Comparison of ENCODE assay signal across 29 cellular contexts in genomic region chr12:19115285-19115684, GRCh38.
"Had no signal": no experiment of that assay in that cellular context is flagged by ENCODE, and none has a peak within 500 bp of the region (broad histone marks: within the 10 kb centered on the region; RNA-seq: fewer than 3 reads in every experiment).

No MANE protein-coding gene starts in this region.

- H3K79me2 ChIP-seq: parathyroid adenoma had no signal

- H3K27ac ChIP-seq: left ventricle myocardium inferior, neutrophil, parathyroid adenoma, psoas muscle, right atrium auricular region, right lobe of liver, tibial nerve, vagina had no signal

- H3K9me3 ChIP-seq: left ventricle myocardium inferior, neutrophil, psoas muscle, right atrium auricular region, right lobe of liver, tibial nerve, vagina had no signal

- H3K4me3 Mint-ChIP-seq: immature natural killer cell; mesothelial cell of epicardium; naive B cell; natural killer cell; nephron progenitor cell; stimulated activated memory B cell treated with anti-CD40 and anti-IgM and Interleukin-4, amounts not matched to agents 10 μg/mL and 1 μg/mL and 100 μg/mL, for 72 hours; stimulated activated naive CD8-positive, alpha-beta T cell treated with anti-CD3 and anti-CD28 coated beads, Interleukin-15, amount 100 ng/mL, for 72 hours; type B pancreatic cell had no signal

- H3K27me3 Mint-ChIP-seq: stimulated activated memory B cell treated with anti-CD40 and anti-IgM and Interleukin-4, amounts not matched to agents 10 μg/mL and 1 μg/mL and 100 μg/mL, for 72 hours; stimulated activated naive CD8-positive, alpha-beta T cell treated with anti-CD3 and anti-CD28 coated beads, Interleukin-15, amount 100 ng/mL, for 72 hours; type B pancreatic cell had no signal

- H3K4me1 Mint-ChIP-seq: immature natural killer cell; mesothelial cell of epicardium; naive B cell; natural killer cell; stimulated activated memory B cell treated with anti-CD40 and anti-IgM and Interleukin-4, amounts not matched to agents 10 μg/mL and 1 μg/mL and 100 μg/mL, for 72 hours; stimulated activated naive CD8-positive, alpha-beta T cell treated with anti-CD3 and anti-CD28 coated beads, Interleukin-15, amount 100 ng/mL, for 72 hours had no signal

- ATAC-seq: natural killer cell; psoas muscle; right lobe of liver; stimulated activated memory B cell treated with anti-CD40 and anti-IgM and Interleukin-4, amounts not matched to agents 10 μg/mL and 1 μg/mL and 100 μg/mL, for 72 hours; stimulated activated naive CD8-positive, alpha-beta T cell treated with anti-CD3 and anti-CD28 coated beads, Interleukin-15, amount 100 ng/mL, for 72 hours had no signal

- H2AFZ ChIP-seq: parathyroid adenoma had no signal

- H3K9me3 Mint-ChIP-seq: immature natural killer cell; naive B cell; natural killer cell; stimulated activated memory B cell treated with anti-CD40 and anti-IgM and Interleukin-4, amounts not matched to agents 10 μg/mL and 1 μg/mL and 100 μg/mL, for 72 hours; stimulated activated naive CD8-positive, alpha-beta T cell treated with anti-CD3 and anti-CD28 coated beads, Interleukin-15, amount 100 ng/mL, for 72 hours had no signal

- H3K36me3 Mint-ChIP-seq: immature natural killer cell; mesothelial cell of epicardium; naive B cell; natural killer cell; stimulated activated memory B cell treated with anti-CD40 and anti-IgM and Interleukin-4, amounts not matched to agents 10 μg/mL and 1 μg/mL and 100 μg/mL, for 72 hours had no signal

- H3K9ac ChIP-seq: parathyroid adenoma had no signal

- H3K27me3 ChIP-seq: neutrophil, right atrium auricular region, right lobe of liver, tibial nerve, vagina had no signal

- H3K36me3 ChIP-seq: left ventricle myocardium inferior, neutrophil, right atrium auricular region, right lobe of liver, tibial nerve, vagina had no signal

- FAIRE-seq: islet of Langerhans, kidney had no signal

- DNase-seq: hypothalamus; immature natural killer cell; kidney; left ventricle myocardium inferior; mesendoderm; naive B cell; natural killer cell; nephron progenitor cell; occipital lobe; psoas muscle; right lobe of liver; stimulated activated CD4-positive, alpha-beta T cell treated with anti-CD3 and anti-CD28 coated beads, Interleukin-1b, Interleukin-23, amount 100 ng/mL, for 48 hours; stimulated activated CD4-positive, alpha-beta T cell treated with anti-CD3 and anti-CD28 coated beads, Interleukin-2, amount 100 ng/mL, for 48 hours; stimulated activated CD4-positive, alpha-beta T cell treated with anti-CD3 and anti-CD28 coated beads, Interleukin-4, amount 100 ng/mL, for 4 hours; stimulated activated CD8-positive, alpha-beta memory T cell treated with anti-CD3 and anti-CD28 coated beads, Interleukin-4, amount 100 ng/mL, for 48 hours; stimulated activated naive CD4-positive, alpha-beta T cell treated with Interleukin-2 at 50 U/mL for 16 hours; stimulated activated naive CD8-positive, alpha-beta T cell treated with anti-CD3 and anti-CD28 coated beads, Interleukin-15, amount 100 ng/mL, for 72 hours; substantia nigra had no signal

- H3K4me3 ChIP-seq: left ventricle myocardium inferior, lung, psoas muscle, right atrium auricular region, right lobe of liver, smooth muscle cell, tibial nerve, vagina had no signal

- H3K4me1 ChIP-seq: left ventricle myocardium inferior, parathyroid adenoma, psoas muscle, right atrium auricular region, right lobe of liver, tibial nerve, vagina had no signal

- H3K27ac Mint-ChIP-seq: immature natural killer cell; mesothelial cell of epicardium; naive B cell; natural killer cell; nephron progenitor cell; stimulated activated memory B cell treated with anti-CD40 and anti-IgM and Interleukin-4, amounts not matched to agents 10 μg/mL and 1 μg/mL and 100 μg/mL, for 72 hours; stimulated activated naive CD8-positive, alpha-beta T cell treated with anti-CD3 and anti-CD28 coated beads, Interleukin-15, amount 100 ng/mL, for 72 hours; type B pancreatic cell had no signal

- H3K4me2 ChIP-seq: smooth muscle cell had no signal
